In the genomic region with DNA sequence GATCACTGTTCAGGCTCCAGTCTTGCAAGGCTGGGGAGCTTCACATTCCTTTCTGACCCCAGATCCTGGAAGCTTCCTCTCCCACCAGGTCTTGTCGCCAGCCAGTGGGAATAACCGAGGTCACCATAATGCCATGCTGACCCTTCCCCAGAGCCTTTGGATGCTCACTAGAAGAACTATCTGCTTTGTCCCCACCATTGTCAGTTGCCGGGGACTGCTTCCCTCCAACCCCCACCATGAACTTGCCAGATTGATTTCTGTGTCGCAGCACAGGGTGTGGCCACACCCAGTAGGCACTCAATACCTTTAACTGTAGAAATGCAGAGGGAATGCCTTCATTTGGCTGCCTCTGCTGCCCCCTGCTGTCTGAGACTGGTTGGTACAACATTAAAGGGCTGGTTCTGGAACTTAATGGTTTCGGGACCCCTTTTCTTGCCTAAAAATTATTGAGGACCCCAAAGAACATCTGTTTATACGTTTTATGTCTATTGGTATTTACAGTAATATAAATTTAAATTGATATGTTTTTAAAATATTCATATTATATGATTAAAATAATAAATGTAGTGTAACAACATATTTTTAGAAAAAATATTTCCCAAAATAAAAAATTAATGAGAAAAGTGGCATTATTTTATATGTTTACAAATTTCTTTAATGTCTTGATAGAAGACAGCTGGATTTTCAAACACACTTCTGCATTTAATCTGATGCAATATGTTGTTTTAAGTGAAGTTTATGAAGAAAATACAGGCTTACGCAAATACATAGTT, we compare ENCODE assay signal across 8 cellular contexts. TPM values are rescaled to one million over a fixed set of nuclear protein-coding genes. Genes with fewer than 3 reads are reported as not detected.
DNase-seq lines count a peak whose midpoint lies in the region; ATAC-seq and TF ChIP-seq lines count a peak whose summit lies in the region.

No MANE protein-coding gene starts in this region.

- no peak overlapping the region for H3K27ac ChIP-seq in caudate nucleus (ENCODE audit: low read depth, low read length)

- TF ChIP-seq CTCF in AG10803 (conservative IDR thresholded peaks at IDR 0.05; ENCODE audit: low read length) = peak; percentile 95
- TF ChIP-seq CTCF in activated B cell treated with CpG ODN at 0.5 μM for 24 hours (IDR thresholded peaks at IDR 0.05) = no peak

- CTCF ChIA-PET in activated B cell treated with CpG ODN at 0.5 μM for 24 hours (lab: Charles Lee) = interaction anchor here (0.6 to 9.3 kb wide), 9 partner anchors 9 to 253 kb away, joined by 3 to 153 read pairs (median 6); no protein-coding TSS in a partner anchor

- no peaks in the 10 kb centered on the region for H3K9me3 Mint-ChIP-seq in activated B cell treated with CpG ODN at 0.5 μM for 24 hours

- DNase-seq in AG10803 (ENCODE audit: low read depth) = peak; percentile 33
- DNase-seq in H7 = peak; percentile 86
- DNase-seq in NCI-H345 treated with DMSO at 0.1 percent for 48 hours (lab: John Stamatoyannopoulos, UW; ENCODE audit: unreplicated experiment) = peak; percentile 59
- DNase-seq in activated B cell treated with CpG ODN at 0.5 μM for 24 hours = peak; percentile 60
- peak in 50 of 61 donors; percentile 8 to 73 (median 35) for DNase-seq in caudate nucleus (lab: John Stamatoyannopoulos, UW)
- peak; percentile 33 for DNase-seq in kidney glomerular epithelial cell (lab: John Stamatoyannopoulos, UW)
- peak; percentile 72 to 74 for DNase-seq in stimulated activated CD4-positive, alpha-beta T cell treated with anti-CD3 and anti-CD28 coated beads, Interleukin-4, amount 100 ng/mL, for 4 hours

- POLR2A ChIA-PET in activated B cell treated with CpG ODN at 0.5 μM for 24 hours (lab: Charles Lee) = interaction anchor here (0.8 kb wide), 1 partner anchor 17 kb away, joined by 3 read pairs; no protein-coding TSS in a partner anchor

- peaks cover 11% of the 10 kb centered on the region for H3K27me3 Mint-ChIP-seq in activated B cell treated with CpG ODN at 0.5 μM for 24 hours

- H3K36me3 ChIP-seq in H7 (replicated peaks; ENCODE audit: control insufficient read depth, insufficient read depth, low read length) = no peaks in the 10 kb centered on the region

- H3K27me3 ChIP-seq in H7 (ENCODE audit: control insufficient read depth, insufficient read depth, low read length) = no peaks in the 10 kb centered on the region

- H3K36me3 Mint-ChIP-seq in activated B cell treated with CpG ODN at 0.5 μM for 24 hours (ENCODE audit: low read depth) = no peaks in the 10 kb centered on the region

- ATAC-seq in activated B cell treated with CpG ODN at 0.5 μM for 24 hours (ENCODE audit: low read depth) (peak; percentile 71), HG03565 (IDR thresholded peaks at IDR 0.05; ENCODE audit: unreplicated experiment) (no peak)

- peaks cover 23% of the 10 kb centered on the region for H3K4me1 Mint-ChIP-seq in activated B cell treated with CpG ODN at 0.5 μM for 24 hours

- H3K27ac Mint-ChIP-seq in activated B cell treated with CpG ODN at 0.5 μM for 24 hours = no peak overlapping the region

- intact Hi-C loops in activated B cell treated with CpG ODN at 0.5 μM for 24 hours (cut with micrococcal nuclease) = loop anchor here (1.0 kb wide), 4 partner anchors 87 to 252 kb away; no protein-coding TSS in a partner anchor

- H3K4me3 Mint-ChIP-seq in activated B cell treated with CpG ODN at 0.5 μM for 24 hours = no peak overlapping the region

- no peak overlapping the region for H3K4me3 ChIP-seq in AG10803 (ENCODE audit: low read length)
- H3K4me3 ChIP-seq in H7 (ENCODE audit: insufficient read depth, low read depth, low read length) = no peak overlapping the region

RNA-seq across cellular contexts. Expression of gene GDPD5, which starts 6.6 kb away (rescaled TPM):
- total RNA-seq in H7 (2014; rRNA removed; shearing (Covaris generic)) = 11.2 and 12.5 TPM in 2 replicates
- total RNA-seq in activated B cell treated with CpG ODN at 0.5 μM for 24 hours = 22.2 and 23.9 TPM in 2 replicates

RNA-seq across cellular contexts. Expression of gene SERPINH1, which starts 29.7 kb away (rescaled TPM):
- 540 and 638 TPM in 2 replicates for total RNA-seq in H7 (2014; rRNA removed; shearing (Covaris generic))
- total RNA-seq in activated B cell treated with CpG ODN at 0.5 μM for 24 hours = 4.5 and 5.6 TPM in 2 replicates

Comparison
In these comparisons a context has a peak if more than half of its experiments do, and no peak if none do; other contexts are left out.
1. DNase-seq: peak in every context shown above with its lines; median percentile 86 in H7; 73 in stimulated activated CD4-positive, alpha-beta T cell treated with anti-CD3 and anti-CD28 coated beads, Interleukin-4, amount 100 ng/mL, for 4 hours; 60 in activated B cell treated with CpG ODN at 0.5 μM for 24 hours; 59 in NCI-H345 treated with DMSO at 0.1 percent for 48 hours; 35 in caudate nucleus; 33 in AG10803; 33 in kidney glomerular epithelial cell.
2. RNA of gene SERPINH1, which starts 29.7 kb away (total RNA-seq): 540 to 638 TPM in H7; 4.5 to 5.6 TPM in activated B cell treated with CpG ODN at 0.5 μM for 24 hours; every median in the first group is over 10 times any median in the second.